Comparison of ENCODE assay signal across 26 cellular contexts in genomic region chr19:4758659-4759058, GRCh38.
"Had no signal": no experiment of that assay in that cellular context is flagged by ENCODE, and none has a peak within 500 bp of the region (broad histone marks: within the 10 kb centered on the region; RNA-seq: fewer than 3 reads in every experiment).

No MANE protein-coding gene starts in this region.

- H3K4me3 Mint-ChIP-seq: dendritic cell treated with granulocyte-macrophage colony-stimulating factor and Interleukin-4, amounts not matched to agents 40 ng/mL and 50 ng/mL, for 4 days had no signal

- H3K4me3 ChIP-seq: lower lobe of right lung, thyroid gland had no signal

- H3K27ac ChIP-seq: esophagus squamous epithelium, heart right ventricle, lower lobe of right lung, neutrophil, pancreas, thyroid gland, vagina had no signal

- H3K27ac Mint-ChIP-seq: dendritic cell treated with granulocyte-macrophage colony-stimulating factor and Interleukin-4, amounts not matched to agents 40 ng/mL and 50 ng/mL, for 4 days; nephron; progenitor cell of endocrine pancreas had no signal

- H3K27me3 Mint-ChIP-seq: progenitor cell of endocrine pancreas had no signal

- H3K9me3 Mint-ChIP-seq: dendritic cell treated with granulocyte-macrophage colony-stimulating factor and Interleukin-4, amounts not matched to agents 40 ng/mL and 50 ng/mL, for 4 days had no signal

- H3K9me3 ChIP-seq: esophagus squamous epithelium, lower lobe of right lung, neutrophil, pancreas, stomach, thyroid gland, vagina had no signal

- H3K27me3 ChIP-seq: pancreas, thyroid gland, vagina had no signal

- DNase-seq: effector memory CD4-positive, alpha-beta T cell; erythroblast; esophagus squamous epithelium; foreskin melanocyte; glutamatergic neuron; heart right ventricle; hippocampal formation; left ventricle myocardium superior; lower lobe of right lung; pancreas; stimulated activated CD4-positive, alpha-beta T cell treated with anti-CD3 and anti-CD28 coated beads, Interleukin-12 subunit alpha, Interleukin-12 subunit beta, amount 100 ng/mL, for 4 hours; stimulated activated CD4-positive, alpha-beta T cell treated with anti-CD3 and anti-CD28 coated beads, Interleukin-1b, Interleukin-23, amount 100 ng/mL, for 48 hours; stimulated activated CD4-positive, alpha-beta T cell treated with anti-CD3 and anti-CD28 coated beads, Interleukin-4, amount 100 ng/mL, for 1 hour; stimulated activated CD8-positive, alpha-beta memory T cell treated with anti-CD3 and anti-CD28 coated beads, Interleukin-4, amount 100 ng/mL, for 48 hours; stimulated activated naive CD4-positive, alpha-beta T cell treated with Interleukin-2 at 50 U/mL for 16 hours; stomach; thyroid gland; trophoblast cell had no signal

- FAIRE-seq: colon, endometrium, keratinocyte, pancreas had no signal

- H3K36me3 ChIP-seq: esophagus squamous epithelium, heart right ventricle, lower lobe of right lung, neutrophil, pancreas, stomach, thyroid gland, vagina had no signal

- H3K4me1 Mint-ChIP-seq: nephron had no signal
